8 cellular contexts compared by ENCODE assay signal in genomic region chrX:154515803-154516654, GRCh38. TPM values are rescaled to one million over a fixed set of nuclear protein-coding genes. Genes with fewer than 3 reads are reported as not detected.
A peak's percentile ranks its signal among the peaks of the same experiment; 100 is the strongest.
DNase-seq lines count a peak whose midpoint lies in the region; ATAC-seq and TF ChIP-seq lines count a peak whose summit lies in the region.

TSS of gene FAM3A (minus strand) at chrX:154516232. CDS start at chrX:154515772, 460 bp downstream.

- H3K9me3 ChIP-seq in BLaER1: 0 out of 2 replicates have a peak, but pooled peaks cover 18% of the 10 kb centered on the region
- H3K9me3 ChIP-seq in colonic mucosa: no peaks in the 10 kb centered on the region

- intact Hi-C loops in colonic mucosa (cut with DNase I): no loop called here

- peak within 1 kb of the TSS; percentile 80 for H3K4me2 ChIP-seq in BLaER1

- H3K27ac ChIP-seq in BLaER1 (peak within 1 kb of the TSS; percentile 90), colonic mucosa (peak within 1 kb of the TSS; percentile 88)

- peaks cover 9% of the 10 kb centered on the region; the same call in 1 of the 2 replicates for H3K36me3 ChIP-seq in BLaER1
- no peaks in the 10 kb centered on the region for H3K36me3 ChIP-seq in colonic mucosa

- H3K4me3 ChIP-seq in BLaER1 (peak within 1 kb of the TSS; percentile 76), colonic mucosa (peak within 1 kb of the TSS; percentile 56)

- ATAC-seq in HG03442 (IDR thresholded peaks at IDR 0.05; ENCODE audit: unreplicated experiment) (peak; percentile 92), left lobe of liver (peak; percentile 91)

- DNase-seq in GM19240 (ENCODE audit: insufficient read length, low spot score): peak; percentile 38
- peak; percentile 48 for DNase-seq in NCI-H524 treated with DMSO at 0.1 percent for 48 hours (lab: John Stamatoyannopoulos, UW)
- peak; percentile 95 for DNase-seq in activated CD4-positive, alpha-beta T cell treated with anti-CD3 and anti-CD28 coated beads for 48 hours
- peak; percentile 93 for DNase-seq in colonic mucosa
- DNase-seq in left lobe of liver (ENCODE audit: low spot score): peak; percentile 94
- peak; percentile 93 for DNase-seq in stimulated activated CD4-positive, alpha-beta T cell treated with anti-CD3 and anti-CD28 coated beads, Interleukin-1b, Interleukin-23, amount 100 ng/mL, for 48 hours

- H3K27me3 ChIP-seq in BLaER1 (peaks cover 35% of the 10 kb centered on the region), colonic mucosa (no peaks in the 10 kb centered on the region)

- peaks cover 44% of the 10 kb centered on the region for H3K4me1 ChIP-seq in BLaER1
- no peaks in the 10 kb centered on the region for H3K4me1 ChIP-seq in colonic mucosa

- H3K9ac ChIP-seq in BLaER1: peak within 1 kb of the TSS; percentile 90
- H3K9ac ChIP-seq in colonic mucosa (ENCODE audit: low read depth in 2 of 2, low read length in 2 of 2): peak within 1 kb of the TSS; percentile 72 to 84

- TF ChIP-seq CTCF in colonic mucosa (IDR thresholded peaks at IDR 0.05): no peak

- H4K20me1 ChIP-seq in BLaER1: no peaks in the 10 kb centered on the region

RNA-seq across cellular contexts. Expression of gene FAM3A, which starts in this region (rescaled TPM):
- total RNA-seq in colonic mucosa (10 to 100 TPM; 63.1 to 71.1 TPM), left lobe of liver (35.3 TPM)

Comparison
In these comparisons a context has a peak if more than half of its experiments do, and no peak if none do; other contexts are left out.
1. Peak in every context shown above with its lines: DNase-seq, ATAC-seq, H3K4me3 ChIP-seq and H3K27ac ChIP-seq.
2. DNase-seq: peak in every context shown above with its lines; median percentile 95 in activated CD4-positive, alpha-beta T cell treated with anti-CD3 and anti-CD28 coated beads for 48 hours; 94 in left lobe of liver; 93 in colonic mucosa; 93 in stimulated activated CD4-positive, alpha-beta T cell treated with anti-CD3 and anti-CD28 coated beads, Interleukin-1b, Interleukin-23, amount 100 ng/mL, for 48 hours; 48 in NCI-H524 treated with DMSO at 0.1 percent for 48 hours; 38 in GM19240.